ENCODE assay signal across 13 cellular contexts in the genomic region with DNA sequence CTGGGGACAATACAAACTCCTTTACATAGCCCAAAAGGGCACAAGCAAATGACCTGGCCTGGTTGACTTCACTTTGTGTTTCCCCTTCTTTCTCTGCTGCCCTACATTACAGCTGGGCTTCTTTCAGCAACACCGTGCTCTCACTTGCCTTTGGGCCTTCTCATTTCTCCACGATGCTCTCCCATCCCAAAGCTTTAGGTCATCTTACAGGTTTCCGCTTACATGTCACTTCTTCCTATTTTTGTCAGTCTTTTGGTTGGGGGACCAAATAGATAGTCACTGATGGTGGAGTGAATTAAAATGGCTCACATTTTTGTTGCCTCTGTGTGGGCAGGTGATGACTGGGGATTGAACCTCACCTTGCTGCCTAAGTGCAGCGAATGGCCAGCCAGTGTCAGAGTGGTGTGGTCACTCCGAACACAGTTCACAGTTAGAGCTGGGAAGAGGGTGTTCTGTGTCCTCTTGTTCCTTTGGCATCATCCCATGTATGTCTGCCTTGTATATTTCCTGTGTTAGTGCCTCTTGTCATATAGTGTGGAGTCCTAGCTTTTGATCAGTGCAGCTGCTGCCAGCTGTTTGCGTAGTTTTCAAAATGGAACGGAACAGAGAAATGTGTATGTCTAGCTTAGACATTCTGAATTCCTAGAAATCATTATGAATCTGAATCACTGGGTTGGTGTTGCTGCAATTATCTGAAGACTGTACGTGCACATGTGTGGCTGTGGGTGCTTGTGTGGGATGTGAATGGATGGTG.
A peak's percentile ranks its signal among the peaks of the same experiment; 100 is the strongest.
DNase-seq lines count a peak whose midpoint lies in the region; ATAC-seq lines count a peak whose summit lies in the region.
"Had no signal": no experiment of that assay in that cellular context is flagged by ENCODE, and none has a peak within 500 bp of the region (broad histone marks: within the 10 kb centered on the region; RNA-seq: fewer than 3 reads in every experiment).

No MANE protein-coding gene starts in this region.

- H3K27ac Mint-ChIP-seq in stimulated activated memory B cell treated with anti-CD40 and anti-IgM and Interleukin-4, amounts not matched to agents 10 μg/mL and 1 μg/mL and 100 μg/mL, for 72 hours: no peak overlapping the region
- no peak overlapping the region for H3K27ac Mint-ChIP-seq in activated CD4-positive, alpha-beta memory T cell treated with anti-CD3 and anti-CD28 coated beads for 36 hours
- H3K27ac Mint-ChIP-seq: CD14-positive monocyte; CD8-positive, alpha-beta memory T cell had no signal

- no peaks in the 10 kb centered on the region for H3K4me1 Mint-ChIP-seq in stimulated activated memory B cell treated with anti-CD40 and anti-IgM and Interleukin-4, amounts not matched to agents 10 μg/mL and 1 μg/mL and 100 μg/mL, for 72 hours
- no peaks in the 10 kb centered on the region for H3K4me1 Mint-ChIP-seq in activated CD4-positive, alpha-beta memory T cell treated with anti-CD3 and anti-CD28 coated beads for 36 hours (ENCODE audit: low read depth)
- H3K4me1 Mint-ChIP-seq: CD8-positive, alpha-beta memory T cell had no signal

- DNase-seq in DMS153 treated with DMSO at 0.1 percent for 48 hours (lab: John Stamatoyannopoulos, UW; ENCODE audit: unreplicated experiment) (peak; percentile 40), DMS153 (lab: John Stamatoyannopoulos, UW) (no peak), NCI-H69 (lab: John Stamatoyannopoulos, UW) (peak; percentile 22), left kidney (ENCODE audit: low read depth, low spot score) (peak; percentile 43), NCI-H526 treated with DMSO at 0.1 percent for 48 hours (lab: John Stamatoyannopoulos, UW) (no peak)
- DNase-seq in activated CD4-positive, alpha-beta memory T cell treated with anti-CD3 and anti-CD28 coated beads for 36 hours: no peak
- DNase-seq: CD8-positive, alpha-beta memory T cell; DMS79; GM23248; H9 had no signal

- POLR2A ChIA-PET in activated CD4-positive, alpha-beta memory T cell treated with anti-CD3 and anti-CD28 coated beads for 36 hours (lab: Charles Lee): no interaction called here

- peaks cover 2% of the 10 kb centered on the region for H3K9me3 Mint-ChIP-seq in stimulated activated memory B cell treated with anti-CD40 and anti-IgM and Interleukin-4, amounts not matched to agents 10 μg/mL and 1 μg/mL and 100 μg/mL, for 72 hours
- H3K9me3 Mint-ChIP-seq in activated CD4-positive, alpha-beta memory T cell treated with anti-CD3 and anti-CD28 coated beads for 36 hours: no peaks in the 10 kb centered on the region
- H3K9me3 Mint-ChIP-seq: CD8-positive, alpha-beta memory T cell had no signal

- CTCF ChIA-PET in activated CD4-positive, alpha-beta memory T cell treated with anti-CD3 and anti-CD28 coated beads for 36 hours (lab: Charles Lee): no interaction called here

- intact Hi-C loops in activated CD4-positive, alpha-beta memory T cell treated with anti-CD3 and anti-CD28 coated beads for 36 hours (cut with micrococcal nuclease): no loop called here

- H3K36me3 Mint-ChIP-seq in stimulated activated memory B cell treated with anti-CD40 and anti-IgM and Interleukin-4, amounts not matched to agents 10 μg/mL and 1 μg/mL and 100 μg/mL, for 72 hours: no peaks in the 10 kb centered on the region
- H3K36me3 Mint-ChIP-seq in activated CD4-positive, alpha-beta memory T cell treated with anti-CD3 and anti-CD28 coated beads for 36 hours: no peaks in the 10 kb centered on the region
- H3K36me3 Mint-ChIP-seq: CD14-positive monocyte; CD8-positive, alpha-beta memory T cell had no signal

- ATAC-seq in stimulated activated memory B cell treated with anti-CD40 and anti-IgM and Interleukin-4, amounts not matched to agents 10 μg/mL and 1 μg/mL and 100 μg/mL, for 72 hours: peak; percentile 5
- ATAC-seq: GM12878 had no signal

- H3K27me3 Mint-ChIP-seq in stimulated activated memory B cell treated with anti-CD40 and anti-IgM and Interleukin-4, amounts not matched to agents 10 μg/mL and 1 μg/mL and 100 μg/mL, for 72 hours: peaks cover 12% of the 10 kb centered on the region
- H3K27me3 Mint-ChIP-seq in activated CD4-positive, alpha-beta memory T cell treated with anti-CD3 and anti-CD28 coated beads for 36 hours: peaks cover 3% of the 10 kb centered on the region

- no peak overlapping the region for H3K4me3 Mint-ChIP-seq in stimulated activated memory B cell treated with anti-CD40 and anti-IgM and Interleukin-4, amounts not matched to agents 10 μg/mL and 1 μg/mL and 100 μg/mL, for 72 hours
- H3K4me3 Mint-ChIP-seq in activated CD4-positive, alpha-beta memory T cell treated with anti-CD3 and anti-CD28 coated beads for 36 hours: no peak overlapping the region
- H3K4me3 Mint-ChIP-seq: CD14-positive monocyte; CD8-positive, alpha-beta memory T cell; H9 had no signal

Comparison
In these comparisons a context has a peak if more than half of its experiments do, and no peak if none do; other contexts are left out.
1. DNase-seq: peak in DMS153 treated with DMSO at 0.1 percent for 48 hours (single experiment), NCI-H69 (single experiment) and left kidney (single experiment); none in DMS153 (single experiment), NCI-H526 treated with DMSO at 0.1 percent for 48 hours (single experiment) and activated CD4-positive, alpha-beta memory T cell treated with anti-CD3 and anti-CD28 coated beads for 36 hours (single experiment).